In genomic region chr4:57291911-57292310, GRCh38 we compare ENCODE assay signal across 20 cellular contexts.
"Had no signal": no experiment of that assay in that cellular context is flagged by ENCODE, and none has a peak within 500 bp of the region (broad histone marks: within the 10 kb centered on the region; RNA-seq: fewer than 3 reads in every experiment).

No MANE protein-coding gene starts in this region.

- H3K9me3 Mint-ChIP-seq: activated T-helper 1 cell treated with anti-CD3 and anti-CD28 coated beads, Interleukin-12 subunit alpha, Interleukin-12 subunit beta, Interleukin-2, Interleukin-4 antibody, amounts not matched to agents 30 ng/mL and 10 ng/mL and 1 ng/mL, durations not matched to agents 14 hours and 24 hours and 36 hours; central memory CD8-positive, alpha-beta T cell; dendritic cell treated with granulocyte-macrophage colony-stimulating factor and Interleukin-4, amounts not matched to agents 40 ng/mL and 50 ng/mL, for 4 days; memory B cell; T-helper 1 cell treated with Interleukin-12 subunit alpha and Interleukin-12 subunit beta and Interleukin-4 antibody, amounts not matched to agents 30 μg/mL and 1 μg/mL, for 36 hours had no signal

- DNase-seq: activated CD4-positive, alpha-beta T cell treated with anti-CD3 and anti-CD28 coated beads for 48 hours; activated CD8-positive, alpha-beta T cell treated with anti-CD3 and anti-CD28 coated beads, Interleukin-2, amount 10 ng/mL, durations not matched to agents 7 days and 5 days; activated naive CD4-positive, alpha-beta T cell; activated naive CD8-positive, alpha-beta T cell treated with anti-CD3 and anti-CD28 coated beads, Interleukin-2, amount 50 U/mL, for 24 hours; erythroblast; hypothalamus; left cardiac atrium; occipital lobe; psoas muscle; sigmoid colon; tibial artery had no signal

- H3K36me3 Mint-ChIP-seq: memory B cell had no signal

- H3K4me1 ChIP-seq: ascending aorta, psoas muscle, sigmoid colon, tibial artery, vagina had no signal

- H3K27ac ChIP-seq: ascending aorta, psoas muscle, sigmoid colon, tibial artery, vagina had no signal

- ATAC-seq: activated CD8-positive, alpha-beta T cell treated with anti-CD3 and anti-CD28 coated beads, Interleukin-2, amount 10 ng/mL, durations not matched to agents 7 days and 5 days; activated naive CD8-positive, alpha-beta T cell treated with anti-CD3 and anti-CD28 coated beads, Interleukin-2, amount 50 U/mL, for 24 hours; left cardiac atrium; psoas muscle; WTC11 had no signal

- H3K27ac Mint-ChIP-seq: activated CD8-positive, alpha-beta T cell treated with anti-CD3 and anti-CD28 coated beads, Interleukin-2, amount 10 ng/mL, durations not matched to agents 7 days and 5 days; activated naive CD8-positive, alpha-beta T cell treated with anti-CD3 and anti-CD28 coated beads, Interleukin-2, amount 50 U/mL, for 24 hours; activated T-helper 1 cell treated with anti-CD3 and anti-CD28 coated beads, Interleukin-12 subunit alpha, Interleukin-12 subunit beta, Interleukin-2, Interleukin-4 antibody, amounts not matched to agents 30 ng/mL and 10 ng/mL and 1 ng/mL, durations not matched to agents 14 hours and 24 hours and 36 hours; dendritic cell treated with granulocyte-macrophage colony-stimulating factor and Interleukin-4, amounts not matched to agents 40 ng/mL and 50 ng/mL, for 4 days; memory B cell; nephron; T-helper 1 cell treated with Interleukin-12 subunit alpha and Interleukin-12 subunit beta and Interleukin-4 antibody, amounts not matched to agents 30 μg/mL and 1 μg/mL, for 36 hours; WTC11 had no signal

- H3K27me3 ChIP-seq: ascending aorta, sigmoid colon, tibial artery, vagina had no signal

- H3K36me3 ChIP-seq: ascending aorta, sigmoid colon, tibial artery, vagina had no signal

- H3K4me3 ChIP-seq: ascending aorta, psoas muscle, sigmoid colon, tibial artery, vagina had no signal
